ENCODE assay signal across 8 cellular contexts in genomic region chr20:41738584-41739193, GRCh38.
DNase-seq lines count a peak whose midpoint lies in the region; ATAC-seq, FAIRE-seq and TF ChIP-seq lines count a peak whose summit lies in the region.

No MANE protein-coding gene starts in this region.

- H3K9me3 ChIP-seq in body of pancreas = no peaks in the 10 kb centered on the region
- H3K9me3 ChIP-seq in keratinocyte (ENCODE audit: control insufficient read depth, low read depth, low read length) = no peaks in the 10 kb centered on the region

- TF ChIP-seq CTCF in body of pancreas (IDR thresholded peaks at IDR 0.05) (peak; percentile 37 to 85 (median 70)), keratinocyte (optimal IDR thresholded peaks at IDR 0.05 in 1 of 3, IDR thresholded peaks at IDR 0.05 in 1 of 3, conservative IDR thresholded peaks at IDR 0.05 in 1 of 3; ENCODE audit: extremely low read depth in 1 of 3, insufficient read depth in 2 of 3, low read length in 3 of 3) (peak; percentile 89 to 98 (median 93))

- ATAC-seq in body of pancreas (no peak), HG02571 (IDR thresholded peaks at IDR 0.05; ENCODE audit: unreplicated experiment) (no peak)

- no peaks in the 10 kb centered on the region for H3K79me2 ChIP-seq in keratinocyte (ENCODE audit: control insufficient read depth, insufficient read depth, low read length)

- H3K4me2 ChIP-seq in keratinocyte (ENCODE audit: control insufficient read depth, extremely low read depth, insufficient read depth, low read depth, low read length) = no peak overlapping the region

- H3K4me3 ChIP-seq in body of pancreas (no peak overlapping the region), keratinocyte (ENCODE audit: control insufficient read depth in 2 of 3, extremely low read depth in 1 of 3, insufficient read depth in 2 of 3, low read depth in 1 of 3, low read length in 3 of 3) (no peak overlapping the region)

- H3K9me1 ChIP-seq in keratinocyte (ENCODE audit: control insufficient read depth, extremely low read depth, insufficient read depth, low read length) = no peaks in the 10 kb centered on the region

- DNase-seq in SKM-1 treated with dmso at 0.1 percent for 144 hours (lab: John Stamatoyannopoulos, UW; ENCODE audit: unreplicated experiment) = peak; percentile 53
- DNase-seq in SKM-1 (lab: John Stamatoyannopoulos, UW; ENCODE audit: unreplicated experiment) = no peak
- DNase-seq in Kasumi-1 (lab: John Stamatoyannopoulos, UW) = peak; percentile 43 to 52
- peak; percentile 52 for DNase-seq in RPMI7951 (ENCODE audit: low read depth)
- peak; percentile 52 to 64 (median 58) for DNase-seq in body of pancreas
- DNase-seq in keratinocyte (ENCODE audit: low read depth, low spot score) = peak; percentile 1
- DNase-seq in stimulated activated CD4-positive, alpha-beta T cell treated with anti-CD3 and anti-CD28 coated beads, Interleukin-2, amount 100 ng/mL, for 48 hours = peak; percentile 25 to 36

- no peak overlapping the region for H3K9ac ChIP-seq in keratinocyte (ENCODE audit: control insufficient read depth, extremely low read depth, insufficient read depth, low read length)

- intact Hi-C loops in body of pancreas (cut with DNase I) = loop anchor here (5.0 kb wide), 1 partner anchor 1449 kb away; the partner anchor contains the start of gene PTPRT

- no peaks in the 10 kb centered on the region for H3K27me3 ChIP-seq in body of pancreas
- no peaks in the 10 kb centered on the region for H3K27me3 ChIP-seq in keratinocyte (ENCODE audit: control insufficient read depth, extremely low read depth, insufficient read depth, low read length)

- no peak overlapping the region for H3K27ac ChIP-seq in body of pancreas
- H3K27ac ChIP-seq in keratinocyte (ENCODE audit: control insufficient read depth, insufficient read depth, low read length) = no peak overlapping the region

- dilution Hi-C loops in keratinocyte (cut with MboI; ENCODE audit: extremely low pct_ligation_motif_present, low sequenced_read_pairs) = no loop called here

- TF ChIP-seq POLR2A in body of pancreas (IDR thresholded peaks at IDR 0.05) = no peak

- no peaks in the 10 kb centered on the region for H3K36me3 ChIP-seq in body of pancreas (replicated peaks in 1 of 2; ENCODE audit: insufficient read depth in 1 of 2, low read depth in 2 of 2)
- H3K36me3 ChIP-seq in keratinocyte (ENCODE audit: control insufficient read depth in 2 of 2, extremely low read depth in 1 of 2, insufficient read depth in 2 of 2, low read length in 2 of 2) = no peaks in the 10 kb centered on the region

- no peaks in the 10 kb centered on the region for H4K20me1 ChIP-seq in keratinocyte (ENCODE audit: control insufficient read depth, extremely low read depth, insufficient read depth, low read length)

- no peak overlapping the region for H2AFZ ChIP-seq in keratinocyte (ENCODE audit: control insufficient read depth, low read length)

- H3K4me1 ChIP-seq in body of pancreas (no peaks in the 10 kb centered on the region), keratinocyte (ENCODE audit: control insufficient read depth, extremely low read depth, insufficient read depth, low read length) (no peaks in the 10 kb centered on the region)

- 15 to 17% methylated on average over 7 of the region's 7 CpGs for WGBS in body of pancreas, 2 donors

- FAIRE-seq in keratinocyte (lab: Jason Lieb, UNC) = no peak
